In the genomic region with DNA sequence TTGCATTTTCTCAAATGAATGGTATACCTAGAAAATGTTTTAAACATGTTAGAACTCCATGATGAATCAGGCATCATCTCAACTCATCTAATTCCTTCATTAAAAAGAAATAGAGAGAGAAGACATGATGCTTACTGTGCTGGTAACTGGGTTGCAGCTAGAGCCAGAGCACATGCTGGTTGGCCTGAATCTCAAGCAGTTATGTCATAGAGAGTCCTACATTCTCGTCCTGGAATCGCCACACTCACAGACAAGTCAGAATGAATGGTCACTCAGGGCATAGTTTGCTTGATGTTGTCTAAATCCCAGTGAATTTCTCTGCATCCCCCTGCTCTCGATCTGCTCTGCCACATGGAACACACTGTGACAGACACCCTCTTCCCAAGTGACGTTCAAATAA, we compare ENCODE assay signal across 5 cellular contexts. TPM values are rescaled to one million over a fixed set of nuclear protein-coding genes. Genes with fewer than 3 reads are reported as not detected.
"Had no signal": no experiment of that assay in that cellular context is flagged by ENCODE, and none has a peak within 500 bp of the region (broad histone marks: within the 10 kb centered on the region; RNA-seq: fewer than 3 reads in every experiment).

No MANE protein-coding gene starts in this region.

RNA-seq across cellular contexts. Expression of a gene that starts 0.7 kb away (rescaled TPM):
- total RNA-seq: HepG2, HT-29, HT1080, IMR-90, K562 had no signal

RNA-seq across cellular contexts. Expression of a gene that starts 4.9 kb away (rescaled TPM):
- total RNA-seq: HepG2, HT-29, HT1080, IMR-90, K562 had no signal

RNA-seq across cellular contexts. Expression of a gene that starts 10.7 kb away (rescaled TPM):
- total RNA-seq: HepG2, HT-29, HT1080, IMR-90, K562 had no signal

RNA-seq across cellular contexts. Expression of a gene that starts 12.4 kb away (rescaled TPM):
- total RNA-seq: HepG2, HT-29, HT1080, IMR-90, K562 had no signal

RNA-seq across cellular contexts. Expression of a gene that starts 18.1 kb away (rescaled TPM):
- total RNA-seq: HepG2, HT-29, HT1080, IMR-90, K562 had no signal
